Comparison of ENCODE assay signal across 13 cellular contexts in the genomic region with DNA sequence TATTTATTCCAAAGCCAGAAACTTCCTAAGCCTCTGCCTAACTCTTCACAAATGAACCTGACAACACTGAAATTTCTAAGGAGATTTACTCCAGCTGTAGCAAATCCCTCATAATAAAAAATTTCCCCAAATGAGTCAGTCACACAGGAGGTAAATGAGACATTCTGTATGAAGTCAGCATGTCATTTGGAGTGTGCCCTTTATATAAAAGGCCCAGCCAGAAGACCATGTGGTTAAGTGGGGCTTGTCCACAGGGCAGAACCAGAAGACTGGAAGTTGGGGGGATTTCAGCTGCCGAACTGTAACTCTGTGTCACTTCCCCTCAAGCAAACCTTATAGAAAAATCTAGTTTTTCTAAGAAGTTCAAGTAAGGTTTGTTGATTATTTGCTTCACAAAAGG. TPM values are rescaled to one million over a fixed set of nuclear protein-coding genes. Genes with fewer than 3 reads are reported as not detected.
DNase-seq lines count a peak whose midpoint lies in the region; ATAC-seq, FAIRE-seq and TF ChIP-seq lines count a peak whose summit lies in the region.
"Had no signal": no experiment of that assay in that cellular context is flagged by ENCODE, and none has a peak within 500 bp of the region (broad histone marks: within the 10 kb centered on the region; RNA-seq: fewer than 3 reads in every experiment).

No MANE protein-coding gene starts in this region.

- no peak for ATAC-seq in HG03196 (IDR thresholded peaks at IDR 0.05; ENCODE audit: unreplicated experiment)
- no peak for ATAC-seq in activated CD8-positive, alpha-beta memory T cell treated with anti-CD3 and anti-CD28 coated beads, Interleukin-2, amount 10 ng/mL, durations not matched to agents 7 days and 5 days
- ATAC-seq: Panc1 had no signal

- H3F3A ChIP-seq in neural progenitor cell (ENCODE audit: low read depth), result peaks cover 38% of the 10 kb centered on the region

- H3K36me3 Mint-ChIP-seq in neural progenitor cell, result no peaks in the 10 kb centered on the region
- H3K36me3 Mint-ChIP-seq in activated CD8-positive, alpha-beta memory T cell treated with anti-CD3 and anti-CD28 coated beads, Interleukin-2, amount 10 ng/mL, durations not matched to agents 7 days and 5 days, result no peaks in the 10 kb centered on the region

- H4K20me1 ChIP-seq in endothelial cell of umbilical vein (replicated peaks; ENCODE audit: control insufficient read depth, extremely low read depth, insufficient read depth, low read length) (no peaks in the 10 kb centered on the region), neural progenitor cell (ENCODE audit: low read depth) (no peaks in the 10 kb centered on the region)

- H3K27ac Mint-ChIP-seq in neural progenitor cell, result no peak overlapping the region
- H3K27ac Mint-ChIP-seq in activated CD8-positive, alpha-beta memory T cell treated with anti-CD3 and anti-CD28 coated beads, Interleukin-2, amount 10 ng/mL, durations not matched to agents 7 days and 5 days, result no peak overlapping the region

- H3K4me1 ChIP-seq in endothelial cell of umbilical vein (ENCODE audit: control insufficient read depth, extremely low read depth, insufficient read depth, low read length) (peaks cover 36% of the 10 kb centered on the region), neural progenitor cell (peaks cover 63% of the 10 kb centered on the region)

- H3K9me3 ChIP-seq in endothelial cell of umbilical vein (replicated peaks; ENCODE audit: control insufficient read depth, insufficient read depth, low read length) (no peaks in the 10 kb centered on the region), neural progenitor cell (ENCODE audit: low read depth) (no peaks in the 10 kb centered on the region)
- H3K9me3 ChIP-seq: testis had no signal

- H2AFZ ChIP-seq in endothelial cell of umbilical vein (ENCODE audit: low read depth, low read length) (no peak overlapping the region), neural progenitor cell (replicated peaks) (no peak overlapping the region)

- no peak for TF ChIP-seq POLR2A in endothelial cell of umbilical vein (IDR thresholded peaks at IDR 0.05; ENCODE audit: low read depth, low read length)

- no peaks in the 10 kb centered on the region for H3K9me3 Mint-ChIP-seq in neural progenitor cell
- no peaks in the 10 kb centered on the region for H3K9me3 Mint-ChIP-seq in activated CD8-positive, alpha-beta memory T cell treated with anti-CD3 and anti-CD28 coated beads, Interleukin-2, amount 10 ng/mL, durations not matched to agents 7 days and 5 days (ENCODE audit: low read depth)

- dilution Hi-C loops in endothelial cell of umbilical vein (cut with MboI; ENCODE audit: extremely low pct_ligation_motif_present, low sequenced_read_pairs), result no loop called here

- H3K4me3 Mint-ChIP-seq in neural progenitor cell, result no peak overlapping the region
- H3K4me3 Mint-ChIP-seq in activated CD8-positive, alpha-beta memory T cell treated with anti-CD3 and anti-CD28 coated beads, Interleukin-2, amount 10 ng/mL, durations not matched to agents 7 days and 5 days, result no peak overlapping the region

- H3K36me3 ChIP-seq in endothelial cell of umbilical vein (ENCODE audit: control insufficient read depth in 2 of 2, extremely low read depth in 1 of 2, insufficient read depth in 2 of 2, low read length in 2 of 2) (peaks cover 2 to 10% of the 10 kb centered on the region in 2 experiments), neural progenitor cell (no peaks in the 10 kb centered on the region)

- POLR2A ChIA-PET in endothelial cell of umbilical vein (lab: Charles Lee), result interaction anchor here (1.6 kb wide), 1 partner anchor 30 kb away, joined by 5 read pairs; a partner anchor contains a TSS

- H3K4me1 Mint-ChIP-seq in neural progenitor cell, result peaks cover 79% of the 10 kb centered on the region
- H3K4me1 Mint-ChIP-seq in activated CD8-positive, alpha-beta memory T cell treated with anti-CD3 and anti-CD28 coated beads, Interleukin-2, amount 10 ng/mL, durations not matched to agents 7 days and 5 days, result no peaks in the 10 kb centered on the region

- peaks cover 2% of the 10 kb centered on the region for H3K79me2 ChIP-seq in endothelial cell of umbilical vein (ENCODE audit: control insufficient read depth, insufficient read depth, low read length)
- peaks cover 4% of the 10 kb centered on the region for H3K79me2 ChIP-seq in neural progenitor cell (ENCODE audit: low read depth)

- peaks cover 32% of the 10 kb centered on the region for H3K27me3 Mint-ChIP-seq in neural progenitor cell (ENCODE audit: insufficient read depth, low read depth)
- peaks cover 13% of the 10 kb centered on the region for H3K27me3 Mint-ChIP-seq in activated CD8-positive, alpha-beta memory T cell treated with anti-CD3 and anti-CD28 coated beads, Interleukin-2, amount 10 ng/mL, durations not matched to agents 7 days and 5 days

- H3K27me3 ChIP-seq in endothelial cell of umbilical vein (ENCODE audit: control insufficient read depth in 2 of 2, insufficient read depth in 2 of 2, low read length in 2 of 2), result no peaks in the 10 kb centered on the region
- H3K27me3 ChIP-seq in neural progenitor cell, result no peaks in the 10 kb centered on the region
- H3K27me3 ChIP-seq: testis had no signal

- TF ChIP-seq CTCF in endothelial cell of umbilical vein (IDR thresholded peaks at IDR 0.05; ENCODE audit: extremely low read depth in 1 of 2, insufficient read depth in 1 of 2, low read depth in 1 of 2, low read length in 2 of 2) (no peak), neural progenitor cell (IDR thresholded peaks at IDR 0.05) (no peak)

- H3K27ac ChIP-seq in endothelial cell of umbilical vein (ENCODE audit: insufficient read depth, low read depth, low read length), result peak overlapping the region; percentile 60
- H3K27ac ChIP-seq in neural progenitor cell, result no peak overlapping the region
- H3K27ac ChIP-seq: testis had no signal

- H3K9me1 ChIP-seq in endothelial cell of umbilical vein (replicated peaks; ENCODE audit: control insufficient read depth, extremely low read depth, insufficient read depth, low read length), result no peaks in the 10 kb centered on the region

- H3K9ac ChIP-seq in endothelial cell of umbilical vein (replicated peaks; ENCODE audit: extremely low read depth, insufficient read depth, low read length), result peak overlapping the region; percentile 15
- H3K9ac ChIP-seq in neural progenitor cell, result no peak overlapping the region

- CTCF ChIA-PET in endothelial cell of umbilical vein (lab: Charles Lee), result interaction anchor here (0.7 to 2.4 kb wide), 7 partner anchors 9 to 841 kb away, joined by 3 to 11 read pairs (median 3); a partner anchor contains a TSS
- CTCF ChIA-PET in activated CD8-positive, alpha-beta memory T cell treated with anti-CD3 and anti-CD28 coated beads, Interleukin-2, amount 10 ng/mL, durations not matched to agents 7 days and 5 days (lab: Charles Lee), result no interaction called here

- H3K4me2 ChIP-seq in endothelial cell of umbilical vein (ENCODE audit: insufficient read depth, low read length) (no peak overlapping the region), neural progenitor cell (peak overlapping the region; percentile 62)

- DNase-seq in AG20443 (ENCODE audit: low spot score) (peak; percentile 36), LHCN-M2 (ENCODE audit: low read depth) (peak; percentile 83), endothelial cell of umbilical vein (ENCODE audit: low read depth, low spot score) (peak; percentile 68), neural progenitor cell (ENCODE audit: low spot score) (no peak), OCI-M1 (lab: John Stamatoyannopoulos, UW) (no peak)
- DNase-seq in stimulated activated CD4-positive, alpha-beta T cell treated with anti-CD3 and anti-CD28 coated beads, Interleukin-2, amount 100 ng/mL, for 24 hours, result no peak
- no peak for DNase-seq in activated CD8-positive, alpha-beta memory T cell treated with anti-CD3 and anti-CD28 coated beads, Interleukin-2, amount 10 ng/mL, durations not matched to agents 7 days and 5 days
- DNase-seq: activated CD4-positive, alpha-beta T cell treated with anti-CD3 and anti-CD28 coated beads for 48 hours; amygdala; NCI-H1694; testis had no signal

- no TSS peak for BruUV-seq in endothelial cell of umbilical vein (replicated peaks; lab: Mats Ljungman, UMichigan)

- FAIRE-seq in endothelial cell of umbilical vein (lab: Jason Lieb, UNC), result peak; percentile 85

- intact Hi-C loops in endothelial cell of umbilical vein (cut with micrococcal nuclease), result no loop called here

- H3K4me3 ChIP-seq in endothelial cell of umbilical vein (replicated peaks in 1 of 3; ENCODE audit: insufficient read depth in 1 of 3, low read depth in 1 of 3, low read length in 3 of 3), result no peak overlapping the region
- no peak overlapping the region for H3K4me3 ChIP-seq in neural progenitor cell
- H3K4me3 ChIP-seq: testis had no signal

TF ChIP-seq in endothelial cell of umbilical vein, 7 proteins besides CTCF, POLR2A, EP300 and RAD21:
- TF ChIP-seq EZH2 (IDR thresholded peaks at IDR 0.05; ENCODE audit: borderline replicate concordance, low read depth, low read length, severe bottlenecking), result no peak
- TF ChIP-seq POLR2AphosphoS5 (IDR thresholded peaks at IDR 0.05; ENCODE audit: insufficient read depth, low read depth, low read length), result peak; percentile 15
- peak; percentile 65 for TF ChIP-seq FOS (IDR thresholded peaks at IDR 0.05; ENCODE audit: borderline replicate concordance, insufficient read depth, low read length)
TF ChIP-seq in endothelial cell of umbilical vein: peak in this region for 2.

RNA-seq across cellular contexts. Expression of a gene that starts 30.2 kb away (rescaled TPM):
- 14.9 and 19.3 TPM in 2 replicates for total RNA-seq in LHCN-M2 (2014; rRNA removed)
- polyA plus RNA-seq in LHCN-M2 (2012), result 7.7 TPM
- total RNA-seq in endothelial cell of umbilical vein, result 149 and 240 TPM in 2 replicates
- polyA plus RNA-seq in endothelial cell of umbilical vein, result 138 and 160 TPM in 2 replicates
- 107 and 113 TPM in 2 replicates for polyA plus RNA-seq in endothelial cell of umbilical vein (2011; cell fraction: cytosol; rRNA removed)
- polyA plus RNA-seq in endothelial cell of umbilical vein (2011; cell fraction: nucleus; rRNA removed), result 198 and 227 TPM in 2 replicates
- 99.8 and 162 TPM in 2 replicates for polyA plus RNA-seq in endothelial cell of umbilical vein (2012)
- polyA minus RNA-seq in endothelial cell of umbilical vein, result 478 and 499 TPM in 2 replicates
- polyA minus RNA-seq in endothelial cell of umbilical vein (2011; cell fraction: cytosol; rRNA and poly(A)+ RNA removed), result 1.3 TPM
- 330 and 370 TPM in 2 replicates for polyA minus RNA-seq in endothelial cell of umbilical vein (2011; cell fraction: nucleus; rRNA and poly(A)+ RNA removed)
- total RNA-seq in neural progenitor cell (ENCODE audit: low replicate concordance), result 27.8 and 32.0 TPM in 2 replicates
- 1 to 10 TPM in 1 of 2 experiments, under 1 TPM in 1; 0.26 to 5.7 TPM for total RNA-seq in activated CD8-positive, alpha-beta memory T cell treated with anti-CD3 and anti-CD28 coated beads, Interleukin-2, amount 10 ng/mL, durations not matched to agents 7 days and 5 days

Comparison
In these comparisons a context has a peak if more than half of its experiments do, and no peak if none do; other contexts are left out.
1. DNase-seq: peak in AG20443 (single experiment), LHCN-M2 (single experiment) and endothelial cell of umbilical vein (single experiment); none in neural progenitor cell (single experiment), OCI-M1 (single experiment), stimulated activated CD4-positive, alpha-beta T cell treated with anti-CD3 and anti-CD28 coated beads, Interleukin-2, amount 100 ng/mL, for 24 hours (0 of 2) and activated CD8-positive, alpha-beta memory T cell treated with anti-CD3 and anti-CD28 coated beads, Interleukin-2, amount 10 ng/mL, durations not matched to agents 7 days and 5 days (single experiment).